Comparison of ENCODE assay signal across 13 cellular contexts in genomic region chr4:182189107-182189878, GRCh38. TPM values are rescaled to one million over a fixed set of nuclear protein-coding genes. Genes with fewer than 3 reads are reported as not detected.
DNase-seq lines count a peak whose midpoint lies in the region; ATAC-seq and TF ChIP-seq lines count a peak whose summit lies in the region.
"Had no signal": no experiment of that assay in that cellular context is flagged by ENCODE, and none has a peak within 500 bp of the region (broad histone marks: within the 10 kb centered on the region; RNA-seq: fewer than 3 reads in every experiment).

No MANE protein-coding gene starts in this region.

- peaks cover 2% of the 10 kb centered on the region for H3K36me3 Mint-ChIP-seq in effector memory CD8-positive, alpha-beta T cell (ENCODE audit: insufficient read depth)
- H3K36me3 Mint-ChIP-seq in activated T-cell treated with anti-CD3 and anti-CD28 coated beads, Interleukin-2, amount 50 U/mL, for 72 hours (ENCODE audit: insufficient read depth in 2 of 2), result no peaks in the 10 kb centered on the region
- no peaks in the 10 kb centered on the region for H3K36me3 Mint-ChIP-seq in naive thymus-derived CD8-positive, alpha-beta T cell
- H3K36me3 Mint-ChIP-seq: CD4-positive, CD25-positive, alpha-beta regulatory T cell had no signal

- no peak for TF ChIP-seq CTCF in kidney epithelial cell (IDR thresholded peaks at IDR 0.05; ENCODE audit: insufficient read depth, low read length, poor library complexity, severe bottlenecking)

- H3K27me3 Mint-ChIP-seq in effector memory CD8-positive, alpha-beta T cell, result no peaks in the 10 kb centered on the region
- no peaks in the 10 kb centered on the region for H3K27me3 Mint-ChIP-seq in activated T-cell treated with anti-CD3 and anti-CD28 coated beads, Interleukin-2, amount 50 U/mL, for 72 hours (ENCODE audit: low read depth)
- H3K27me3 Mint-ChIP-seq in naive thymus-derived CD8-positive, alpha-beta T cell, result peaks cover 0 to 4% (median 0%) of the 10 kb centered on the region in 5 donors
- H3K27me3 Mint-ChIP-seq: CD4-positive, CD25-positive, alpha-beta regulatory T cell had no signal

- H3K4me3 ChIP-seq in adipocyte (ENCODE audit: low read length) (peak overlapping the region; percentile 31), kidney epithelial cell (ENCODE audit: low read depth, low read length) (no peak overlapping the region)

- ATAC-seq in effector memory CD8-positive, alpha-beta T cell (replicated peaks), result no peak
- no peak for ATAC-seq in activated T-cell treated with anti-CD3 and anti-CD28 coated beads, Interleukin-2, amount 50 U/mL, for 72 hours (replicated peaks in 1 of 2)
- ATAC-seq in naive thymus-derived CD8-positive, alpha-beta T cell, result no peak

- H3K4me3 Mint-ChIP-seq in effector memory CD8-positive, alpha-beta T cell, result no peak overlapping the region
- no peak overlapping the region for H3K4me3 Mint-ChIP-seq in activated T-cell treated with anti-CD3 and anti-CD28 coated beads, Interleukin-2, amount 50 U/mL, for 72 hours
- H3K4me3 Mint-ChIP-seq in naive thymus-derived CD8-positive, alpha-beta T cell, result no peak overlapping the region
- H3K4me3 Mint-ChIP-seq: CD4-positive, CD25-positive, alpha-beta regulatory T cell had no signal

- no peak overlapping the region for H3K27ac Mint-ChIP-seq in effector memory CD8-positive, alpha-beta T cell
- no peak overlapping the region for H3K27ac Mint-ChIP-seq in activated T-cell treated with anti-CD3 and anti-CD28 coated beads, Interleukin-2, amount 50 U/mL, for 72 hours
- no peak overlapping the region for H3K27ac Mint-ChIP-seq in naive thymus-derived CD8-positive, alpha-beta T cell
- H3K27ac Mint-ChIP-seq: CD4-positive, CD25-positive, alpha-beta regulatory T cell had no signal

- H3K36me3 ChIP-seq in adipocyte (ENCODE audit: control insufficient read depth, insufficient read depth, low read length, severe bottlenecking) (no peaks in the 10 kb centered on the region), kidney epithelial cell (ENCODE audit: control insufficient read depth, insufficient read depth, low read length) (no peaks in the 10 kb centered on the region)

- H3K27me3 ChIP-seq in adipocyte (replicated peaks; ENCODE audit: control insufficient read depth, insufficient read depth, low read length) (no peaks in the 10 kb centered on the region), kidney epithelial cell (ENCODE audit: control insufficient read depth, insufficient read depth, low read length) (no peaks in the 10 kb centered on the region)

- H3K9me3 Mint-ChIP-seq in effector memory CD8-positive, alpha-beta T cell, result no peaks in the 10 kb centered on the region
- H3K9me3 Mint-ChIP-seq in activated T-cell treated with anti-CD3 and anti-CD28 coated beads, Interleukin-2, amount 50 U/mL, for 72 hours, result no peaks in the 10 kb centered on the region
- H3K9me3 Mint-ChIP-seq in naive thymus-derived CD8-positive, alpha-beta T cell, result peaks cover 0 to 11% (median 0%) of the 10 kb centered on the region in 9 donors

- peaks cover 45% of the 10 kb centered on the region for H3K4me1 ChIP-seq in adipocyte (ENCODE audit: control insufficient read depth, insufficient read depth, low read length)

- H3K4me1 Mint-ChIP-seq in effector memory CD8-positive, alpha-beta T cell (ENCODE audit: low read depth in 2 of 2), result no peaks in the 10 kb centered on the region
- no peaks in the 10 kb centered on the region for H3K4me1 Mint-ChIP-seq in activated T-cell treated with anti-CD3 and anti-CD28 coated beads, Interleukin-2, amount 50 U/mL, for 72 hours (ENCODE audit: low read depth)
- no peaks in the 10 kb centered on the region for H3K4me1 Mint-ChIP-seq in naive thymus-derived CD8-positive, alpha-beta T cell
- H3K4me1 Mint-ChIP-seq: CD4-positive, CD25-positive, alpha-beta regulatory T cell had no signal

- POLR2A ChIA-PET in naive thymus-derived CD8-positive, alpha-beta T cell (lab: Charles Lee), result no interaction called here

- no peaks in the 10 kb centered on the region for H3K9me3 ChIP-seq in adipocyte (ENCODE audit: control insufficient read depth, low read length)

- H3K9ac ChIP-seq in adipocyte (ENCODE audit: low read length), result peak overlapping the region; percentile 50

- DNase-seq in AG08395 (ENCODE audit: low spot score) (peak; percentile 77), HK-2 (ENCODE audit: unreplicated experiment) (peak; percentile 59), adipocyte (ENCODE audit: low read depth) (peak; percentile 65), kidney epithelial cell (ENCODE audit: low read depth) (peak; percentile 95), NCI-H146 (lab: John Stamatoyannopoulos, UW) (no peak)
- no peak for DNase-seq in effector memory CD8-positive, alpha-beta T cell
- no peak for DNase-seq in activated T-cell treated with anti-CD3 and anti-CD28 coated beads, Interleukin-2, amount 50 U/mL, for 72 hours
- no peak for DNase-seq in naive thymus-derived CD8-positive, alpha-beta T cell
- DNase-seq: activated CD4-positive, alpha-beta T cell treated with anti-CD3 and anti-CD28 coated beads, Interleukin-2, amount 50 U/mL, for 1 hour; CD4-positive, CD25-positive, alpha-beta regulatory T cell; NCI-H187; stimulated activated CD4-positive, alpha-beta T cell treated with anti-CD3 and anti-CD28 coated beads, Interleukin-15, amount 100 ng/mL, for 24 hours had no signal

RNA-seq across cellular contexts. Expression of gene TENM3, which starts 53.9 kb away (rescaled TPM):
- 11.2 and 21.8 TPM in 2 replicates for total RNA-seq in kidney epithelial cell
- under 1 TPM in 1 of 2 donors, not detected in 1; 0.12 TPM for total RNA-seq in activated T-cell treated with anti-CD3 and anti-CD28 coated beads, Interleukin-2, amount 50 U/mL, for 72 hours
- not detected for total RNA-seq in naive thymus-derived CD8-positive, alpha-beta T cell
- polyA plus RNA-seq in naive thymus-derived CD8-positive, alpha-beta T cell, result not detected
- total RNA-seq: CD4-positive, CD25-positive, alpha-beta regulatory T cell; OCI-LY7 had no signal
- polyA plus RNA-seq: CD4-positive, CD25-positive, alpha-beta regulatory T cell had no signal

Comparison
In these comparisons a context has a peak if more than half of its experiments do, and no peak if none do; other contexts are left out.
1. DNase-seq: peak in AG08395 (single experiment), HK-2 (single experiment), adipocyte (single experiment) and kidney epithelial cell (single experiment); none in effector memory CD8-positive, alpha-beta T cell (0 of 3), NCI-H146 (single experiment), activated T-cell treated with anti-CD3 and anti-CD28 coated beads, Interleukin-2, amount 50 U/mL, for 72 hours (0 of 2) and naive thymus-derived CD8-positive, alpha-beta T cell (0 of 10).
2. RNA of gene TENM3, which starts 53.9 kb away (total RNA-seq): 11.2 to 21.8 TPM in kidney epithelial cell; 0.12 TPM in activated T-cell treated with anti-CD3 and anti-CD28 coated beads, Interleukin-2, amount 50 U/mL, for 72 hours and not detected in naive thymus-derived CD8-positive, alpha-beta T cell; every median in the first group is over 10 times any median in the second.